18 cellular contexts compared by ENCODE assay signal in the genomic region with DNA sequence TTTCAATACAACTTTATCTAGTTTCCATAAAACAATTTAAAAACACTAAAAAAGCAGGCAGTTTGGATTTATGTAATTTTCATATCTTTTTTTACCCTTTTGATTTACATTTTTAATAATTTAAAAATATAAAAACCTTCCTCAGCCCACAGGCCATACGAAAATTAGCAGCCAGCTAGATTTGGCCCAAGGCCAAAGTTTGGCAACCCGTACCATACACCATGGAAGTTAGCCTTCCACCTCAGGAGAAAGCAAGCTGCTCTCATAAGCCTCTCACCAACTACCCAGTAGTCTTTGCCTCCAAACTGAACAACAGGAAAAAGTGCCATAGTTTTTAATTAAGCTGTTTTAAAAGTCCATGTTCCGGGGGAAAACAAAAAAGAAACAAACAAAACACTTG.
"Had no signal": no experiment of that assay in that cellular context is flagged by ENCODE, and none has a peak within 500 bp of the region (broad histone marks: within the 10 kb centered on the region; RNA-seq: fewer than 3 reads in every experiment).

No MANE protein-coding gene starts in this region.

- H3K4me1 ChIP-seq: esophagus squamous epithelium, prostate gland, upper lobe of left lung had no signal

- H3K27ac ChIP-seq: dorsolateral prefrontal cortex, esophagus squamous epithelium, gastrocnemius medialis, ovary, prostate gland, upper lobe of left lung had no signal

- H3K27me3 ChIP-seq: dorsolateral prefrontal cortex, esophagus squamous epithelium, gastrocnemius medialis, ovary, upper lobe of left lung had no signal

- DNase-seq: activated B cell treated with CpG ODN at 0.5 μM for 24 hours; activated CD4-positive, alpha-beta T cell treated with anti-CD3 and anti-CD28 coated beads for 36 hours; activated CD4-positive, alpha-beta T cell treated with anti-CD3 and anti-CD28 coated beads, Interleukin-2, amount 50 U/mL, for 4 hours; activated CD8-positive, alpha-beta memory T cell treated with anti-CD3 and anti-CD28 coated beads for 24 hours; activated CD8-positive, alpha-beta memory T cell treated with anti-CD3 and anti-CD28 coated beads, Interleukin-2, amount 50 U/mL, for 4 hours; activated T-cell treated with anti-CD3 and anti-CD28 coated beads, Interleukin-2, amount 50 U/mL, for 24 hours; aorta; effector memory CD8-positive, alpha-beta T cell; esophagus squamous epithelium; gastrocnemius medialis; hypothalamus; stimulated activated CD4-positive, alpha-beta T cell treated with anti-CD3 and anti-CD28 coated beads, Interleukin-4, amount 100 ng/mL, for 24 hours; stimulated activated naive CD4-positive, alpha-beta T cell treated with Interleukin-2 at 50 U/mL for 16 hours; T1000; upper lobe of left lung had no signal

- H3K9me3 ChIP-seq: esophagus squamous epithelium, gastrocnemius medialis, ovary, prostate gland, upper lobe of left lung had no signal

- H3K36me3 ChIP-seq: esophagus squamous epithelium, gastrocnemius medialis, ovary, prostate gland, upper lobe of left lung had no signal

- H3K4me3 ChIP-seq: dorsolateral prefrontal cortex, esophagus squamous epithelium, gastrocnemius medialis, ovary, prostate gland, upper lobe of left lung had no signal
